In genomic region chrX:153637121-153638040, GRCh38 we compare ENCODE assay signal across 18 cellular contexts. TPM values are rescaled to one million over a fixed set of nuclear protein-coding genes. Genes with fewer than 3 reads are reported as not detected.
A peak's percentile ranks its signal among the peaks of the same experiment; 100 is the strongest.
DNase-seq lines count a peak whose midpoint lies in the region; ATAC-seq, FAIRE-seq and TF ChIP-seq lines count a peak whose summit lies in the region.
"Had no signal": no experiment of that assay in that cellular context is flagged by ENCODE, and none has a peak within 500 bp of the region (broad histone marks: within the 10 kb centered on the region; RNA-seq: fewer than 3 reads in every experiment).

No MANE protein-coding gene starts in this region.

- TF ChIP-seq CTCF in right atrium auricular region (IDR thresholded peaks at IDR 0.05) (no peak), hepatocyte (IDR thresholded peaks at IDR 0.05; ENCODE audit: poor library complexity) (no peak), spleen (IDR thresholded peaks at IDR 0.05 in 8 of 11, conservative IDR thresholded peaks at IDR 0.05 in 3 of 11) (no peak)

- H3K36me3 ChIP-seq in right atrium auricular region (no peaks in the 10 kb centered on the region), hepatocyte (replicated peaks; ENCODE audit: insufficient read depth, low read depth) (no peaks in the 10 kb centered on the region), spleen (no peaks in the 10 kb centered on the region), small intestine (ENCODE audit: control insufficient read depth in 2 of 2, insufficient read depth in 2 of 2, low read length in 2 of 2) (no peaks in the 10 kb centered on the region)

- no peak for ATAC-seq in GM18858 (IDR thresholded peaks at IDR 0.05; ENCODE audit: unreplicated experiment)

- peaks cover 0 to 6% of the 10 kb centered on the region in 2 donors for H3K27me3 ChIP-seq in right atrium auricular region
- H3K27me3 ChIP-seq in hepatocyte: no peaks in the 10 kb centered on the region
- H3K27me3 ChIP-seq in spleen (replicated peaks in 1 of 7): peaks cover 0 to 32% (median 16%) of the 10 kb centered on the region in 7 donors
- peaks cover 0 to 6% of the 10 kb centered on the region in 2 donors for H3K27me3 ChIP-seq in small intestine (ENCODE audit: control insufficient read depth in 2 of 2, insufficient read depth in 2 of 2, low read length in 2 of 2)

- H4K20me1 ChIP-seq in hepatocyte (ENCODE audit: insufficient read depth, poor library complexity, severe bottlenecking): no peaks in the 10 kb centered on the region

- H3K4me1 ChIP-seq in right atrium auricular region: peaks cover 0 to 9% of the 10 kb centered on the region in 2 donors
- H3K4me1 ChIP-seq in hepatocyte (ENCODE audit: insufficient read depth): peaks cover 7% of the 10 kb centered on the region
- H3K4me1 ChIP-seq in spleen: peaks cover 0 to 17% (median 9%) of the 10 kb centered on the region in 6 donors
- no peaks in the 10 kb centered on the region for H3K4me1 ChIP-seq in small intestine (ENCODE audit: control insufficient read depth in 2 of 2, insufficient read depth in 1 of 2, low read depth in 1 of 2, low read length in 1 of 2)

- no peak for FAIRE-seq in small intestine (lab: Jason Lieb, UNC)
- FAIRE-seq: GM12892 had no signal

- H2AFZ ChIP-seq in hepatocyte: no peak overlapping the region
- H2AFZ ChIP-seq: GM23338 had no signal

- WGBS in hepatocyte (ENCODE audit: low lambda C conversion rate, missing lambda C conversion rate): 81% methylated on average over 26 of the region's 27 CpGs
- WGBS in spleen, 5 donors: 78 to 94% (median 83%) methylated on average over 10 to 27 of the region's 27 CpGs
- 80 to 85% (median 82%) methylated on average over 13 to 26 of the region's 27 CpGs for WGBS in small intestine, 3 donors

- DNase-seq in cardiac septum (ENCODE audit: low spot score) (peak; percentile 62), right atrium auricular region (ENCODE audit: low spot score) (no peak), hepatocyte (ENCODE audit: low spot score) (peak; percentile 11), spleen (peak; percentile 73), small intestine (no peak)
- DNase-seq: CD8-positive, alpha-beta memory T cell; GDM1; MV-4-11; NCI-H1417; NCI-H1930; NCI-H69; NK-92 treated with Interleukin-12 subunit alpha and Interleukin-12 subunit beta, amount 100 ng/mL, for 24 hours; SIG-M5 had no signal

- H3K79me2 ChIP-seq in hepatocyte: no peaks in the 10 kb centered on the region

- no peak overlapping the region for H3K4me2 ChIP-seq in hepatocyte
- H3K4me2 ChIP-seq: GM23338 had no signal

- no peak overlapping the region for H3K27ac ChIP-seq in right atrium auricular region
- H3K27ac ChIP-seq in hepatocyte: no peak overlapping the region
- no peak overlapping the region for H3K27ac ChIP-seq in spleen
- H3K27ac ChIP-seq in small intestine (ENCODE audit: low read depth in 1 of 2, low read length in 1 of 2): no peak overlapping the region

- no peaks in the 10 kb centered on the region for H3K9me2 ChIP-seq in hepatocyte (replicated peaks; ENCODE audit: insufficient read depth)

- no peak for TF ChIP-seq POLR2A in spleen (IDR thresholded peaks at IDR 0.05)

- H3K9me3 ChIP-seq in right atrium auricular region (no peaks in the 10 kb centered on the region), hepatocyte (ENCODE audit: low read depth) (no peaks in the 10 kb centered on the region), spleen (no peaks in the 10 kb centered on the region), small intestine (ENCODE audit: control insufficient read depth, low read depth) (no peaks in the 10 kb centered on the region)

- intact Hi-C loops in cardiac septum (cut with DNase I) (no loop called here), spleen (cut with DNase I; ENCODE audit: low total_unique reads) (no loop called here)

- H3K4me3 ChIP-seq in right atrium auricular region: no peak overlapping the region
- no peak overlapping the region for H3K4me3 ChIP-seq in hepatocyte
- no peak overlapping the region for H3K4me3 ChIP-seq in spleen
- H3K4me3 ChIP-seq in small intestine (ENCODE audit: low read depth in 1 of 2, low read length in 2 of 2): no peak overlapping the region
- H3K4me3 ChIP-seq: GM23338 had no signal

RNA-seq across cellular contexts. Expression of gene DUSP9, which starts 9.6 kb away (rescaled TPM):
- total RNA-seq in cardiac septum (not detected), right atrium auricular region (not detected), hepatocyte (86.2 and 87.3 TPM in 2 replicates), spleen (under 1 TPM in 1 of 7 donors, not detected in 6; 0.17 TPM)
- polyA plus RNA-seq in hepatocyte (48.2 and 75.5 TPM in 2 replicates), spleen (under 1 TPM in 1 of 3 donors, not detected in 2; 0.09 TPM), small intestine (under 1 TPM in 1 of 3 donors, not detected in 2; 0.06 TPM)
- total RNA-seq: OCI-LY7, RPMI7951 had no signal

RNA-seq across cellular contexts. Expression of gene PNCK, which starts 36.2 kb away (rescaled TPM):
- total RNA-seq in cardiac septum (7.6 TPM), right atrium auricular region (10 to 100 TPM in 1 of 2 donors, 1 to 10 TPM in 1; 4.0 to 42.4 TPM), hepatocyte (2.2 and 2.8 TPM in 2 replicates), spleen (1 to 10 TPM in 2 of 7 donors, under 1 TPM in 1, not detected in 4; 0.73 to 1.2 (median 1.0) TPM)
- polyA plus RNA-seq in hepatocyte (0.28 and 1.9 TPM in 2 replicates), spleen (under 1 TPM; 0.18 to 0.35 (median 0.22) TPM), small intestine (1 to 10 TPM in 2 of 3 donors, not detected in 1; 1.1 to 1.4 TPM)
- total RNA-seq: CD8-positive, alpha-beta memory T cell; RPMI7951 had no signal
- polyA plus RNA-seq: CD8-positive, alpha-beta memory T cell had no signal

RNA-seq across cellular contexts. Expression of gene CCNQ, which starts 38.4 kb away (rescaled TPM):
- total RNA-seq in cardiac septum (23.3 TPM), right atrium auricular region (10 to 100 TPM; 48.0 to 65.0 TPM), hepatocyte (21.6 and 28.3 TPM in 2 replicates), spleen (10 to 100 TPM; 17.5 to 32.0 (median 21.7) TPM)
- polyA plus RNA-seq in hepatocyte (26.7 and 31.3 TPM in 2 replicates), spleen (10 to 100 TPM; 58.6 to 67.3 (median 59.6) TPM), small intestine (10 to 100 TPM; 30.7 to 41.9 (median 38.2) TPM)

RNA-seq across cellular contexts. Expression of gene SLC6A8, which starts 50.3 kb away (rescaled TPM):
- total RNA-seq in cardiac septum (144 TPM), right atrium auricular region (10 to 100 TPM; 71.3 to 76.6 TPM), hepatocyte (19.5 and 28.4 TPM in 2 replicates), spleen (10 to 100 TPM in 5 of 7 donors, 1 to 10 TPM in 2; 6.7 to 72.9 (median 14.7) TPM)
- polyA plus RNA-seq in hepatocyte (32.5 and 36.7 TPM in 2 replicates), spleen (1 to 10 TPM; 3.2 to 5.3 (median 3.2) TPM), small intestine (10 to 100 TPM; 34.0 to 74.9 (median 43.5) TPM)
- total RNA-seq: OCI-LY7 had no signal

Comparison
In these comparisons a context has a peak if more than half of its experiments do, and no peak if none do; other contexts are left out.
1. DNase-seq: peak in cardiac septum (single experiment), hepatocyte (single experiment) and spleen (single experiment); none in right atrium auricular region (single experiment) and small intestine (single experiment).
2. RNA of gene DUSP9, which starts 9.6 kb away (total RNA-seq): 86.2 to 87.3 TPM in hepatocyte; not detected in right atrium auricular region, not detected in cardiac septum (single experiment) and 0.17 TPM in spleen; every median in the first group is over 10 times any median in the second.